Comparison of ENCODE assay signal across 29 cellular contexts in genomic region chr5:140808889-140809291, GRCh38. TPM values are rescaled to one million over a fixed set of nuclear protein-coding genes. Genes with fewer than 3 reads are reported as not detected.
A peak's percentile ranks its signal among the peaks of the same experiment; 100 is the strongest.
DNase-seq lines count a peak whose midpoint lies in the region; ATAC-seq and TF ChIP-seq lines count a peak whose summit lies in the region.
"Had no signal": no experiment of that assay in that cellular context is flagged by ENCODE, and none has a peak within 500 bp of the region (broad histone marks: within the 10 kb centered on the region; RNA-seq: fewer than 3 reads in every experiment).

No MANE protein-coding gene starts in this region.

- CTCF ChIA-PET in WTC11 (lab: Charles Lee), result interaction anchor here (0.7 to 5.4 kb wide), 7 partner anchors 12 to 231 kb away, joined by 3 to 52 read pairs (median 3); partner anchors contain the start of genes PCDHA1, PCDHA10, PCDHA5 and PCDHA7

- H2BK15ac ChIP-seq in mesenchymal stem cell (ENCODE audit: low read depth, poor library complexity, severe bottlenecking), result no peak overlapping the region

- no peak overlapping the region for H3K23ac ChIP-seq in mesenchymal stem cell (ENCODE audit: low read length in 2 of 2)

- H3K4ac ChIP-seq in mesenchymal stem cell (ENCODE audit: low read depth in 1 of 2, low read length in 2 of 2), result no peak overlapping the region

- H3K36me3 Mint-ChIP-seq in WTC11 (peaks cover 2% of the 10 kb centered on the region; the same call in 1 of the 2 replicates), endodermal cell (ENCODE audit: low read depth) (peaks cover 7% of the 10 kb centered on the region)

- no peak for DNase-seq in WTC11 (ENCODE audit: low spot score)
- DNase-seq in endodermal cell, result peak; percentile 30
- DNase-seq in mesenchymal stem cell, result no peak
- peak; percentile 53 for DNase-seq in upper lobe of right lung
- no peak for DNase-seq in NCI-H146 treated with DMSO at 0.1 percent for 48 hours (lab: John Stamatoyannopoulos, UW; ENCODE audit: unreplicated experiment)
- no peak for DNase-seq in SKM-1 treated with dmso at 0.1 percent for 144 hours (lab: John Stamatoyannopoulos, UW; ENCODE audit: unreplicated experiment)
- no peak for DNase-seq in A172 (ENCODE audit: low spot score)
- DNase-seq: BE2C; CD8-positive, alpha-beta memory T cell; DMS 273 treated with DMSO at 0.1 percent for 48 hours; DMS79; EL; GF-D8; HFFc6; MV-4-11; NCI-H1105; NCI-H1436 treated with DMSO at 0.1 percent for 48 hours; NCI-H1930; NCI-H446; NCI-H524 treated with DMSO at 0.1 percent for 48 hours; NCI-H82; NK-92 treated with Interleukin-12 subunit alpha and Interleukin-12 subunit beta, amount 100 ng/mL, for 24 hours; PC-3 had no signal

- H3K4me2 ChIP-seq in mesenchymal stem cell (ENCODE audit: low read length, poor library complexity, severe bottlenecking), result no peak overlapping the region

- no peak overlapping the region for H3K27ac ChIP-seq in endodermal cell (ENCODE audit: low read depth, low read length)
- no peak overlapping the region for H3K27ac ChIP-seq in mesenchymal stem cell (ENCODE audit: low read length, poor library complexity, severe bottlenecking)
- no peak overlapping the region for H3K27ac ChIP-seq in upper lobe of right lung

- H2BK120ac ChIP-seq in mesenchymal stem cell (ENCODE audit: low read depth, low read length), result no peak overlapping the region

- H3K27me3 ChIP-seq in endodermal cell (ENCODE audit: control insufficient read depth, insufficient read depth, low read length, poor library complexity, severe bottlenecking), result no peaks in the 10 kb centered on the region
- no peaks in the 10 kb centered on the region for H3K27me3 ChIP-seq in mesenchymal stem cell (ENCODE audit: control insufficient read depth in 1 of 2, insufficient read depth in 1 of 2, low read length in 2 of 2)
- no peaks in the 10 kb centered on the region for H3K27me3 ChIP-seq in upper lobe of right lung
- H3K27me3 ChIP-seq: BE2C had no signal

- WGBS in endodermal cell (ENCODE audit: insufficient coverage in 1 of 2, insufficient read length in 1 of 2), 2 experiments, result 95 to 98% methylated on average over 36 to 43 of the region's 43 CpGs
- WGBS in mesenchymal stem cell, result 97% methylated on average over 43 of the region's 43 CpGs

- TF ChIP-seq CTCF in WTC11 (IDR thresholded peaks at IDR 0.05) (no peak), endodermal cell (conservative IDR thresholded peaks at IDR 0.05) (no peak), upper lobe of right lung (IDR thresholded peaks at IDR 0.05) (no peak)

- H3K4me1 Mint-ChIP-seq in WTC11, result peaks cover 7% of the 10 kb centered on the region
- H3K4me1 Mint-ChIP-seq in endodermal cell, result no peaks in the 10 kb centered on the region
- H3K4me1 Mint-ChIP-seq: CD14-positive monocyte; CD8-positive, alpha-beta memory T cell had no signal

- H3K36me3 ChIP-seq in endodermal cell (ENCODE audit: control insufficient read depth, insufficient read depth, low read length) (no peaks in the 10 kb centered on the region), mesenchymal stem cell (ENCODE audit: control insufficient read depth in 1 of 2, insufficient read depth in 2 of 2, low read depth in 1 of 2, low read length in 2 of 2) (peaks cover 0 to 8% of the 10 kb centered on the region in 2 experiments), upper lobe of right lung (no peaks in the 10 kb centered on the region)
- H3K36me3 ChIP-seq: BE2C, HAP-1 had no signal

- no peaks in the 10 kb centered on the region for H3K27me3 Mint-ChIP-seq in WTC11 (ENCODE audit: low read depth)
- no peaks in the 10 kb centered on the region for H3K27me3 Mint-ChIP-seq in endodermal cell (ENCODE audit: insufficient read depth)

- no peaks in the 10 kb centered on the region for H3K9me3 ChIP-seq in endodermal cell (ENCODE audit: control insufficient read depth, low read length)
- peaks cover 55% of the 10 kb centered on the region for H3K9me3 ChIP-seq in mesenchymal stem cell (ENCODE audit: control insufficient read depth, low read length)
- no peaks in the 10 kb centered on the region for H3K9me3 ChIP-seq in upper lobe of right lung
- H3K9me3 ChIP-seq: BE2C, HAP-1 had no signal

- H3K4me3 ChIP-seq in endodermal cell (ENCODE audit: low read length) (no peak overlapping the region), mesenchymal stem cell (ENCODE audit: insufficient read depth in 1 of 2, low read depth in 1 of 2, low read length in 2 of 2) (no peak overlapping the region), upper lobe of right lung (no peak overlapping the region)
- H3K4me3 ChIP-seq: HAP-1, K562 had no signal

- H2BK12ac ChIP-seq in mesenchymal stem cell (ENCODE audit: low read length in 2 of 2), result no peak overlapping the region

- H3K9me3 Mint-ChIP-seq in WTC11 (no peaks in the 10 kb centered on the region), endodermal cell (no peaks in the 10 kb centered on the region)

- POLR2A ChIA-PET in WTC11 (lab: Charles Lee), result no interaction called here

- no peak overlapping the region for H2AFZ ChIP-seq in mesenchymal stem cell (ENCODE audit: low read depth, low read length)

- no peak overlapping the region for H3K18ac ChIP-seq in mesenchymal stem cell (ENCODE audit: low read depth in 1 of 2, low read length in 2 of 2)

- no peak overlapping the region for H3K9ac ChIP-seq in endodermal cell (ENCODE audit: extremely low read depth, low read length, poor library complexity, severe bottlenecking)
- H3K9ac ChIP-seq in mesenchymal stem cell (ENCODE audit: low read length), result no peak overlapping the region

- intact Hi-C loops in upper lobe of right lung (cut with DNase I), result no loop called here

- H2BK5ac ChIP-seq in mesenchymal stem cell (ENCODE audit: low read depth, low read length, poor library complexity, severe bottlenecking), result no peak overlapping the region

- H3K4me1 ChIP-seq in endodermal cell (ENCODE audit: control insufficient read depth, insufficient read depth, low read length), result no peaks in the 10 kb centered on the region
- H3K4me1 ChIP-seq in mesenchymal stem cell (ENCODE audit: control insufficient read depth, insufficient read depth, low read depth, low read length), result peaks cover 2% of the 10 kb centered on the region
- H3K4me1 ChIP-seq in upper lobe of right lung, result no peaks in the 10 kb centered on the region
- H3K4me1 ChIP-seq: BE2C, HAP-1 had no signal

- H3K27ac Mint-ChIP-seq in WTC11, result no peak overlapping the region
- no peak overlapping the region for H3K27ac Mint-ChIP-seq in endodermal cell
- H3K27ac Mint-ChIP-seq: CD14-positive monocyte; CD8-positive, alpha-beta memory T cell; HFFc6 had no signal

- peak overlapping the region; percentile 54 for H4K91ac ChIP-seq in mesenchymal stem cell (ENCODE audit: low read length)

- H4K8ac ChIP-seq in mesenchymal stem cell (ENCODE audit: low read length), result no peak overlapping the region

- no peak overlapping the region for H2AK5ac ChIP-seq in mesenchymal stem cell (ENCODE audit: low read length, severe bottlenecking)

- H3K14ac ChIP-seq in mesenchymal stem cell (ENCODE audit: low read length in 2 of 2), result no peak overlapping the region

- H3K4me3 Mint-ChIP-seq in WTC11 (peak overlapping the region; percentile 16; the same call in 1 of the 2 replicates), endodermal cell (no peak overlapping the region)
- H3K4me3 Mint-ChIP-seq: CD14-positive monocyte; CD8-positive, alpha-beta memory T cell; HFFc6 had no signal

- ATAC-seq in WTC11 (no peak), upper lobe of right lung (no peak)
- ATAC-seq: K562, PC-3 had no signal

- peaks cover 3% of the 10 kb centered on the region for H3K79me1 ChIP-seq in mesenchymal stem cell (replicated peaks; ENCODE audit: low read length, poor library complexity, severe bottlenecking)

TF ChIP-seq in WTC11, 78 proteins besides CTCF, POLR2A, EP300 and RAD21:
- TF ChIP-seq, protein P1, sequence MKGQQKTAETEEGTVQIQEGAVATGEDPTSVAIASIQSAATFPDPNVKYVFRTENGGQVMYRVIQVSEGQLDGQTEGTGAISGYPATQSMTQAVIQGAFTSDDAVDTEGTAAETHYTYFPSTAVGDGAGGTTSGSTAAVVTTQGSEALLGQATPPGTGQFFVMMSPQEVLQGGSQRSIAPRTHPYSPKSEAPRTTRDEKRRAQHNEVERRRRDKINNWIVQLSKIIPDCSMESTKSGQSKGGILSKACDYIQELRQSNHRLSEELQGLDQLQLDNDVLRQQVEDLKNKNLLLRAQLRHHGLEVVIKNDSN (CRISPR knock-in tag; IDR thresholded peaks at IDR 0.05), result no peak
- 0 out of 2 replicates have a peak, but pooled peaks have one; percentile 30 for TF ChIP-seq FOXP1 (CRISPR knock-in tag; IDR thresholded peaks at IDR 0.05; ENCODE audit: borderline replicate concordance)
TF ChIP-seq in WTC11: peak in this region for 1.

RNA-seq across cellular contexts. Expression of gene PCDHA4, which starts 2.0 kb away (rescaled TPM):
- 5.4 to 6.3 TPM (median 5.6 TPM) in 3 replicates for total RNA-seq in WTC11 (2021)
- total RNA-seq in endodermal cell, result 1 to 10 TPM; 5.6 to 6.3 TPM
- polyA plus RNA-seq in endodermal cell (2013, experiment 1 of 2), result 12.4 TPM
- 13.2 TPM for polyA plus RNA-seq in endodermal cell (2013, experiment 2 of 2)
- polyA plus RNA-seq in mesenchymal stem cell (2013, experiment 1 of 2), result 3.0 TPM
- 3.1 TPM for polyA plus RNA-seq in mesenchymal stem cell (2013, experiment 2 of 2)
- total RNA-seq in upper lobe of right lung, result 1.1 TPM
- total RNA-seq in A172 (2014; rRNA removed; shearing (Covaris generic)), result 1.9 and 2.6 TPM in 2 replicates
- total RNA-seq: CD8-positive, alpha-beta memory T cell; K562 had no signal
- polyA plus RNA-seq: CD14-positive monocyte; CD8-positive, alpha-beta memory T cell; K562 had no signal

RNA-seq across cellular contexts. Expression of gene PCDHA3, which starts 8.0 kb away (rescaled TPM):
- total RNA-seq in WTC11 (2021) (3.3 to 3.4 TPM (median 3.3 TPM) in 3 replicates), endodermal cell (1 to 10 TPM; 1.3 to 2.8 TPM), upper lobe of right lung (1.3 TPM)
- 0.75 TPM for polyA plus RNA-seq in endodermal cell (2013, experiment 1 of 2)
- polyA plus RNA-seq in endodermal cell (2013, experiment 2 of 2), result 0.75 TPM
- 0.40 TPM for polyA plus RNA-seq in mesenchymal stem cell (2013, experiment 1 of 2)
- polyA plus RNA-seq in mesenchymal stem cell (2013, experiment 2 of 2), result 0.36 TPM
- total RNA-seq in A172 (2014; rRNA removed; shearing (Covaris generic)), result 2.9 and 3.2 TPM in 2 replicates
- total RNA-seq: CD8-positive, alpha-beta memory T cell; K562; MCF 10A; PC-3 had no signal
- polyA plus RNA-seq: CD14-positive monocyte; CD8-positive, alpha-beta memory T cell; K562 had no signal

RNA-seq across cellular contexts. Expression of gene PCDHA5, which starts 12.5 kb away (rescaled TPM):
- total RNA-seq in WTC11 (2021) (0.85 to 0.94 TPM (median 0.90 TPM) in 3 replicates), endodermal cell (1 to 10 TPM; 1.8 to 1.9 TPM), upper lobe of right lung (0.43 TPM)
- polyA plus RNA-seq in endodermal cell (2013, experiment 1 of 2), result 0.85 TPM
- 0.79 TPM for polyA plus RNA-seq in endodermal cell (2013, experiment 2 of 2)
- polyA plus RNA-seq in mesenchymal stem cell (2013, experiment 1 of 2), result 0.03 TPM
- 0.04 TPM for polyA plus RNA-seq in mesenchymal stem cell (2013, experiment 2 of 2)
- total RNA-seq in A172 (2014; rRNA removed; shearing (Covaris generic)), result 0.10 and 0.12 TPM in 2 replicates
- total RNA-seq: CD8-positive, alpha-beta memory T cell; HFFc6; K562; LHCN-M2 had no signal
- polyA plus RNA-seq: CD14-positive monocyte; CD8-positive, alpha-beta memory T cell; K562 had no signal

RNA-seq across cellular contexts. Expression of gene PCDHA2, which starts 14.2 kb away (rescaled TPM):
- 2.0 to 2.4 TPM (median 2.1 TPM) in 3 replicates for total RNA-seq in WTC11 (2021)
- 1 to 10 TPM; 1.4 to 2.3 TPM for total RNA-seq in endodermal cell
- 2.3 TPM for polyA plus RNA-seq in endodermal cell (2013, experiment 1 of 2)
- polyA plus RNA-seq in endodermal cell (2013, experiment 2 of 2), result 2.7 TPM
- polyA plus RNA-seq in mesenchymal stem cell (2013, experiment 1 of 2), result 2.0 TPM
- polyA plus RNA-seq in mesenchymal stem cell (2013, experiment 2 of 2), result 1.8 TPM
- 0.35 TPM for total RNA-seq in upper lobe of right lung
- 0.03 and 0.81 TPM in 2 replicates for total RNA-seq in A172 (2014; rRNA removed; shearing (Covaris generic))
- total RNA-seq: CD8-positive, alpha-beta memory T cell; K562; LHCN-M2; MCF 10A; PC-3 had no signal
- polyA plus RNA-seq: CD14-positive monocyte; CD8-positive, alpha-beta memory T cell; K562 had no signal

RNA-seq across cellular contexts. Expression of gene PCDHA6, which starts 18.9 kb away (rescaled TPM):
- total RNA-seq in WTC11 (2021), result 2.0 to 2.4 TPM (median 2.4 TPM) in 3 replicates
- total RNA-seq in endodermal cell, result 1 to 10 TPM; 6.2 to 6.5 TPM
- polyA plus RNA-seq in endodermal cell (2013, experiment 1 of 2), result 0.57 TPM
- 0.58 TPM for polyA plus RNA-seq in endodermal cell (2013, experiment 2 of 2)
- 7.1 TPM for polyA plus RNA-seq in mesenchymal stem cell (2013, experiment 1 of 2)
- 7.7 TPM for polyA plus RNA-seq in mesenchymal stem cell (2013, experiment 2 of 2)
- total RNA-seq in upper lobe of right lung, result 0.64 TPM
- 0.43 and 0.69 TPM in 2 replicates for total RNA-seq in A172 (2014; rRNA removed; shearing (Covaris generic))
- total RNA-seq: CD8-positive, alpha-beta memory T cell; K562; LHCN-M2; SK-MEL-5 had no signal
- polyA plus RNA-seq: CD14-positive monocyte; CD8-positive, alpha-beta memory T cell; K562 had no signal

Comparison
In these comparisons a context has a peak if more than half of its experiments do, and no peak if none do; other contexts are left out.
1. DNase-seq: peak in endodermal cell (single experiment) and upper lobe of right lung (single experiment); none in WTC11 (single experiment), mesenchymal stem cell (single experiment), NCI-H146 treated with DMSO at 0.1 percent for 48 hours (single experiment), SKM-1 treated with dmso at 0.1 percent for 144 hours (single experiment) and A172 (single experiment).